18 cellular contexts compared by ENCODE assay signal in the genomic region with DNA sequence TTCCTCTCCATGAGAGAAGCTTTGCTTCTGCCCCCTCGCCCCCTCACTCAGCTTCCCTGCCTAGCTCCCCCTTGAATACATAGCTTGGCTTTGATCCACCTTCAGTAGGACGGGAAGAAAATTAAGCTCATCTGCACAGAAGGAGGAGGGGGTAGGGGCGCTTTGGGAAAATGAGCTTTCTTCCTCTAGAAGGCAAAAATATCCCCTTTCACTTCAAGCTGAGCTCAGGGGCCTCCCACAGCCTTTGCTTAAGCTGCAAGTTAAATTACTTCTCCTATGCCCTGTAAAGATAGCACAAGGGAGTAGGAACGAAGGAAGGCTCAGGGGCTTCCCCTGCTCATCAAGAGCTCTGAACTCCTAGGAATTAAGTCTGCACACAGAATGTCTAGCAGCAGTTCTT.
DNase-seq lines count a peak whose midpoint lies in the region; ATAC-seq, FAIRE-seq and TF ChIP-seq lines count a peak whose summit lies in the region.
"Had no signal": no experiment of that assay in that cellular context is flagged by ENCODE, and none has a peak within 500 bp of the region (broad histone marks: within the 10 kb centered on the region; RNA-seq: fewer than 3 reads in every experiment).

No MANE protein-coding gene starts in this region.

- 0 out of 2 replicates have a peak, but pooled peaks cover 1% of the 10 kb centered on the region for H3K36me3 ChIP-seq in Caco-2 (ENCODE audit: control insufficient read depth, insufficient read depth, low read length)
- no peaks in the 10 kb centered on the region for H3K36me3 ChIP-seq in WERI-Rb-1

- no peak overlapping the region for H3K4me3 ChIP-seq in A549
- no peak overlapping the region for H3K4me3 ChIP-seq in Caco-2 (ENCODE audit: low read depth, low read length)
- no peak overlapping the region for H3K4me3 ChIP-seq in WERI-Rb-1 (ENCODE audit: low read depth, low read length)

- DNase-seq in A549 (ENCODE audit: low read depth in 1 of 2, low spot score in 1 of 2): no peak
- no peak for DNase-seq in Caco-2
- peak; percentile 55 for DNase-seq in WERI-Rb-1
- no peak for DNase-seq in nephron progenitor cell
- no peak for DNase-seq in KG1 (lab: John Stamatoyannopoulos, UW)
- DNase-seq in NCI-H446 treated with DMSO at 0.1 percent for 48 hours (lab: John Stamatoyannopoulos, UW): no peak
- no peak for DNase-seq in T-helper 17 cell
- DNase-seq: ACHN; CD8-positive, alpha-beta memory T cell; H7; MV-4-11; NCI-H1417 treated with DMSO at 0.1 percent for 48 hours; NCI-H2029; NCI-H524 treated with DMSO at 0.1 percent for 48 hours; SHP77 had no signal

- CTCF ChIA-PET in A549 (lab: Yijun Ruan, JAX): interaction anchor here (1.0 to 39.0 kb wide), 6 partner anchors 10 to 117 kb away, joined by 3 to 840 read pairs (median 4); a partner anchor contains a TSS
- CTCF ChIA-PET in Caco-2 (lab: Charles Lee): interaction anchor here (0.6 to 1.4 kb wide), 2 partner anchors 11 to 120 kb away, joined by 3 read pairs; no protein-coding TSS in a partner anchor

- TF ChIP-seq POLR2A in A549 (IDR thresholded peaks at IDR 0.05; ENCODE audit: low read length): no peak

- H3K27me3 ChIP-seq in Caco-2 (replicated peaks; ENCODE audit: control insufficient read depth, insufficient read depth, low read length) (no peaks in the 10 kb centered on the region), WERI-Rb-1 (ENCODE audit: insufficient read depth, low read depth, severe bottlenecking) (no peaks in the 10 kb centered on the region)

- TF ChIP-seq RAD21 in A549 (conservative IDR thresholded peaks at IDR 0.05 in 1 of 2, IDR thresholded peaks at IDR 0.05 in 1 of 2): no peak

- no peaks in the 10 kb centered on the region for H3K27me3 Mint-ChIP-seq in Caco-2 (ENCODE audit: insufficient read depth, unreplicated experiment)
- H3K27me3 Mint-ChIP-seq in nephron progenitor cell (ENCODE audit: low read depth, poor library complexity): peaks cover 62% of the 10 kb centered on the region
- H3K27me3 Mint-ChIP-seq in T-helper 17 cell: peaks cover 75% of the 10 kb centered on the region

- H3K36me3 Mint-ChIP-seq in Caco-2 (ENCODE audit: insufficient read depth, unreplicated experiment) (no peaks in the 10 kb centered on the region), nephron progenitor cell (ENCODE audit: low read depth) (no peaks in the 10 kb centered on the region), T-helper 17 cell (ENCODE audit: low read depth) (peaks cover 10% of the 10 kb centered on the region)
- H3K36me3 Mint-ChIP-seq: CD8-positive, alpha-beta memory T cell had no signal

- FAIRE-seq in A549 (lab: Jason Lieb, UNC): no peak
- FAIRE-seq: RCC 7860 had no signal

- TF ChIP-seq CTCF in A549 (IDR thresholded peaks at IDR 0.05): no peak
- TF ChIP-seq CTCF in Caco-2 (IDR thresholded peaks at IDR 0.05; ENCODE audit: insufficient read depth in 1 of 2, low read depth in 1 of 2, low read length in 1 of 2, severe bottlenecking in 1 of 2, unreplicated experiment in 1 of 2): no peak
- no peak for TF ChIP-seq CTCF in WERI-Rb-1 (IDR thresholded peaks at IDR 0.05; ENCODE audit: low read depth, low read length)
- no peak for TF ChIP-seq CTCF in nephron progenitor cell (IDR thresholded peaks at IDR 0.05)

- H3K4me1 Mint-ChIP-seq in Caco-2 (ENCODE audit: low read depth, unreplicated experiment): no peaks in the 10 kb centered on the region
- peaks cover 94% of the 10 kb centered on the region for H3K4me1 Mint-ChIP-seq in nephron progenitor cell
- H3K4me1 Mint-ChIP-seq in T-helper 17 cell: peaks cover 7% of the 10 kb centered on the region
- H3K4me1 Mint-ChIP-seq: CD8-positive, alpha-beta memory T cell had no signal

- BruUV-seq in Caco-2 (replicated peaks; lab: Mats Ljungman, UMichigan): no TSS peak

- no peaks in the 10 kb centered on the region for H3K9me3 ChIP-seq in A549
- H3K9me3 ChIP-seq in Caco-2: no peaks in the 10 kb centered on the region
- no peaks in the 10 kb centered on the region for H3K9me3 ChIP-seq in WERI-Rb-1 (ENCODE audit: severe bottlenecking)
- no peaks in the 10 kb centered on the region for H3K9me3 ChIP-seq in T-helper 17 cell (ENCODE audit: control insufficient read depth, low read length, poor library complexity, severe bottlenecking)

- H3K4me2 ChIP-seq in A549: peak overlapping the region; percentile 59

- H3K27ac ChIP-seq in A549: peak overlapping the region in 1 of 2 experiments; percentile 34; a peak in 2 of 6 replicates
- no peak overlapping the region for H3K27ac ChIP-seq in WERI-Rb-1

- ATAC-seq in A549 (no peak), HG02642 (IDR thresholded peaks at IDR 0.05; ENCODE audit: poor library complexity, unreplicated experiment) (no peak), T-helper 17 cell (no peak)
- ATAC-seq: SK-N-SH treated with all-trans-retinoic acid at 6 μM for 48 hours had no signal

- POLR2A ChIA-PET in A549 (lab: Yijun Ruan, JAX) (no interaction called here), Caco-2 (lab: Charles Lee) (interaction anchor here (1.5 kb wide), 1 partner anchor 9 kb away, joined by 4 read pairs; no protein-coding TSS in a partner anchor)

- no peak for TF ChIP-seq EP300 in A549 (IDR thresholded peaks at IDR 0.05)

- no peak overlapping the region for H3K4me3 Mint-ChIP-seq in Caco-2 (ENCODE audit: unreplicated experiment)
- peak overlapping the region; percentile 21 for H3K4me3 Mint-ChIP-seq in nephron progenitor cell
- no peak overlapping the region for H3K4me3 Mint-ChIP-seq in T-helper 17 cell
- H3K4me3 Mint-ChIP-seq: CD8-positive, alpha-beta memory T cell had no signal

- 52% methylated on average over 4 of the region's 4 CpGs for WGBS in A549 (ENCODE audit: missing lambda C conversion rate)

- intact Hi-C loops in Caco-2 (cut with micrococcal nuclease; ENCODE audit: unreplicated experiment): no loop called here

- H3K4me1 ChIP-seq in A549 (peaks cover 36% of the 10 kb centered on the region), Caco-2 (no peaks in the 10 kb centered on the region)

- no peaks in the 10 kb centered on the region for H3K9me3 Mint-ChIP-seq in Caco-2 (ENCODE audit: unreplicated experiment)
- no peaks in the 10 kb centered on the region for H3K9me3 Mint-ChIP-seq in nephron progenitor cell

- H3K27ac Mint-ChIP-seq in Caco-2 (ENCODE audit: unreplicated experiment) (peak overlapping the region; percentile 23), nephron progenitor cell (no peak overlapping the region), T-helper 17 cell (no peak overlapping the region)

TF ChIP-seq in A549, 52 proteins besides CTCF, POLR2A, EP300 and RAD21:
- TF ChIP-seq RFX5 (IDR thresholded peaks at IDR 0.05) (no peak), KDM5A (IDR thresholded peaks at IDR 0.05) (no peak), FOSL2 (IDR thresholded peaks at IDR 0.05) (no peak), FOSL2 (CRISPR knock-in tag; IDR thresholded peaks at IDR 0.05) (no peak), CBX2 (IDR thresholded peaks at IDR 0.05; ENCODE audit: borderline replicate concordance, low read depth) (no peak), SREBF2 (IDR thresholded peaks at IDR 0.05) (no peak), RNF2 (IDR thresholded peaks at IDR 0.05; ENCODE audit: borderline replicate concordance, low read depth) (no peak), NFE2L2 (conservative IDR thresholded peaks at IDR 0.05; ENCODE audit: low read length) (no peak), HDAC2 (IDR thresholded peaks at IDR 0.05) (no peak), HOXB5 (CRISPR knock-in tag; IDR thresholded peaks at IDR 0.05) (no peak), NPAS2 (CRISPR knock-in tag; IDR thresholded peaks at IDR 0.05; ENCODE audit: borderline replicate concordance) (no peak), RARB (CRISPR knock-in tag; IDR thresholded peaks at IDR 0.05) (no peak), JUNB (IDR thresholded peaks at IDR 0.05) (no peak), PHF8 (IDR thresholded peaks at IDR 0.05; ENCODE audit: borderline replicate concordance, low read depth) (no peak), FOXS1 (CRISPR knock-in tag; IDR thresholded peaks at IDR 0.05) (no peak), EHMT2 (IDR thresholded peaks at IDR 0.05; ENCODE audit: low read depth) (no peak), GATA3 (IDR thresholded peaks at IDR 0.05; ENCODE audit: borderline replicate concordance) (no peak)
- TF ChIP-seq, protein P1, sequence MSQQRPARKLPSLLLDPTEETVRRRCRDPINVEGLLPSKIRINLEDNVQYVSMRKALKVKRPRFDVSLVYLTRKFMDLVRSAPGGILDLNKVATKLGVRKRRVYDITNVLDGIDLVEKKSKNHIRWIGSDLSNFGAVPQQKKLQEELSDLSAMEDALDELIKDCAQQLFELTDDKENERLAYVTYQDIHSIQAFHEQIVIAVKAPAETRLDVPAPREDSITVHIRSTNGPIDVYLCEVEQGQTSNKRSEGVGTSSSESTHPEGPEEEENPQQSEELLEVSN (IDR thresholded peaks at IDR 0.05; ENCODE audit: borderline replicate concordance, low read depth): no peak
- TF ChIP-seq, protein P2, sequence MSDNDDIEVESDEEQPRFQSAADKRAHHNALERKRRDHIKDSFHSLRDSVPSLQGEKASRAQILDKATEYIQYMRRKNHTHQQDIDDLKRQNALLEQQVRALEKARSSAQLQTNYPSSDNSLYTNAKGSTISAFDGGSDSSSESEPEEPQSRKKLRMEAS (IDR thresholded peaks at IDR 0.05): no peak
- TF ChIP-seq, protein P3, sequence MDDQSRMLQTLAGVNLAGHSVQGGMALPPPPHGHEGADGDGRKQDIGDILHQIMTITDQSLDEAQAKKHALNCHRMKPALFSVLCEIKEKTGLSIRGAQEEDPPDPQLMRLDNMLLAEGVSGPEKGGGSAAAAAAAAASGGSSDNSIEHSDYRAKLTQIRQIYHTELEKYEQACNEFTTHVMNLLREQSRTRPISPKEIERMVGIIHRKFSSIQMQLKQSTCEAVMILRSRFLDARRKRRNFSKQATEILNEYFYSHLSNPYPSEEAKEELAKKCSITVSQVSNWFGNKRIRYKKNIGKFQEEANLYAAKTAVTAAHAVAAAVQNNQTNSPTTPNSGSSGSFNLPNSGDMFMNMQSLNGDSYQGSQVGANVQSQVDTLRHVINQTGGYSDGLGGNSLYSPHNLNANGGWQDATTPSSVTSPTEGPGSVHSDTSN (IDR thresholded peaks at IDR 0.05): no peak
- TF ChIP-seq, protein P4, sequence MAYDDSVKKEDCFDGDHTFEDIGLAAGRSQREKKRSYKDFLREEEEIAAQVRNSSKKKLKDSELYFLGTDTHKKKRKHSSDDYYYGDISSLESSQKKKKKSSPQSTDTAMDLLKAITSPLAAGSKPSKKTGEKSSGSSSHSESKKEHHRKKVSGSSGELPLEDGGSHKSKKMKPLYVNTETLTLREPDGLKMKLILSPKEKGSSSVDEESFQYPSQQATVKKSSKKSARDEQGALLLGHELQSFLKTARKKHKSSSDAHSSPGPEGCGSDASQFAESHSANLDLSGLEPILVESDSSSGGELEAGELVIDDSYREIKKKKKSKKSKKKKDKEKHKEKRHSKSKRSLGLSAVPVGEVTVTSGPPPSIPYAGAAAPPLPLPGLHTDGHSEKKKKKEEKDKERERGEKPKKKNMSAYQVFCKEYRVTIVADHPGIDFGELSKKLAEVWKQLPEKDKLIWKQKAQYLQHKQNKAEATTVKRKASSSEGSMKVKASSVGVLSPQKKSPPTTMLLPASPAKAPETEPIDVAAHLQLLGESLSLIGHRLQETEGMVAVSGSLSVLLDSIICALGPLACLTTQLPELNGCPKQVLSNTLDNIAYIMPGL (CRISPR knock-in tag; IDR thresholded peaks at IDR 0.05; ENCODE audit: borderline replicate concordance): no peak
